ENCODE assay signal across 21 cellular contexts in genomic region chr20:51429696-51430095, GRCh38.
"Had no signal": no experiment of that assay in that cellular context is flagged by ENCODE, and none has a peak within 500 bp of the region (broad histone marks: within the 10 kb centered on the region; RNA-seq: fewer than 3 reads in every experiment).

No MANE protein-coding gene starts in this region.

- H3K9me3 Mint-ChIP-seq: activated naive CD4-positive, alpha-beta T cell treated with anti-CD3 and anti-CD28 coated beads for 36 hours; activated T-helper 2 cell treated with anti-CD3 and anti-CD28 coated beads, Interferon-gamma antibody, Interleukin-2, Interleukin-4, amounts not matched to agents 10 μg/mL and 5 μg/mL and 100 μg/mL, durations not matched to agents 14 hours and 24 hours and 36 hours; stimulated activated naive B cell treated with anti-CD40 and anti-IgM and Interleukin-4, amounts not matched to agents 10 μg/mL and 1 μg/mL and 100 μg/mL, for 72 hours; T-cell had no signal

- ATAC-seq: activated CD8-positive, alpha-beta T cell treated with anti-CD3 and anti-CD28 coated beads, Interleukin-2, amount 10 ng/mL, durations not matched to agents 7 days and 5 days; gastrocnemius medialis; left lung; stimulated activated naive B cell treated with anti-CD40 and anti-IgM and Interleukin-4, amounts not matched to agents 10 μg/mL and 1 μg/mL and 100 μg/mL, for 72 hours; T-cell had no signal

- H3K9me3 ChIP-seq: gastrocnemius medialis, left lung, ovary, right lobe of liver, tibial artery, vagina had no signal

- H3K27me3 ChIP-seq: gastrocnemius medialis, left lung, ovary, right lobe of liver, tibial artery, vagina had no signal

- FAIRE-seq: astrocyte, bronchial epithelial cell, small intestine had no signal

- DNase-seq: activated CD4-positive, alpha-beta T cell treated with anti-CD3 and anti-CD28 coated beads for 48 hours; activated CD4-positive, CD25-positive, alpha-beta regulatory T cell; activated CD8-positive, alpha-beta memory T cell treated with anti-CD3 and anti-CD28 coated beads, Interleukin-2, amount 50 U/mL, for 48 hours; activated CD8-positive, alpha-beta T cell treated with anti-CD3 and anti-CD28 coated beads, Interleukin-2, amount 10 ng/mL, durations not matched to agents 7 days and 5 days; activated naive CD4-positive, alpha-beta T cell treated with anti-CD3 and anti-CD28 coated beads for 36 hours; effector CD4-positive, alpha-beta T cell; gastrocnemius medialis; head of caudate nucleus; ovary; small intestine; stimulated activated CD4-positive, alpha-beta T cell treated with anti-CD3 and anti-CD28 coated beads, Interleukin-4, amount 100 ng/mL, for 4 hours; stimulated activated naive B cell treated with anti-CD40 and anti-IgM and Interleukin-4, amounts not matched to agents 10 μg/mL and 1 μg/mL and 100 μg/mL, for 72 hours; T-cell; T-helper 9 cell; tibial artery had no signal

- H3K36me3 ChIP-seq: ovary, vagina had no signal

- H3K4me3 ChIP-seq: gastrocnemius medialis, left lung, ovary, tibial artery, vagina had no signal

- H3K27ac ChIP-seq: gastrocnemius medialis, left lung, ovary, vagina had no signal

- H3K4me3 Mint-ChIP-seq: activated CD8-positive, alpha-beta T cell treated with anti-CD3 and anti-CD28 coated beads, Interleukin-2, amount 10 ng/mL, durations not matched to agents 7 days and 5 days; activated naive CD4-positive, alpha-beta T cell treated with anti-CD3 and anti-CD28 coated beads for 36 hours; stimulated activated naive B cell treated with anti-CD40 and anti-IgM and Interleukin-4, amounts not matched to agents 10 μg/mL and 1 μg/mL and 100 μg/mL, for 72 hours; T-cell had no signal

- H3K27me3 Mint-ChIP-seq: stimulated activated naive B cell treated with anti-CD40 and anti-IgM and Interleukin-4, amounts not matched to agents 10 μg/mL and 1 μg/mL and 100 μg/mL, for 72 hours; T-cell had no signal

- H3K27ac Mint-ChIP-seq: activated CD8-positive, alpha-beta T cell treated with anti-CD3 and anti-CD28 coated beads, Interleukin-2, amount 10 ng/mL, durations not matched to agents 7 days and 5 days; activated naive CD4-positive, alpha-beta T cell treated with anti-CD3 and anti-CD28 coated beads for 36 hours; activated T-helper 2 cell treated with anti-CD3 and anti-CD28 coated beads, Interferon-gamma antibody, Interleukin-2, Interleukin-4, amounts not matched to agents 10 μg/mL and 5 μg/mL and 100 μg/mL, durations not matched to agents 14 hours and 24 hours and 36 hours had no signal
